12 cellular contexts compared by ENCODE assay signal in the genomic region with DNA sequence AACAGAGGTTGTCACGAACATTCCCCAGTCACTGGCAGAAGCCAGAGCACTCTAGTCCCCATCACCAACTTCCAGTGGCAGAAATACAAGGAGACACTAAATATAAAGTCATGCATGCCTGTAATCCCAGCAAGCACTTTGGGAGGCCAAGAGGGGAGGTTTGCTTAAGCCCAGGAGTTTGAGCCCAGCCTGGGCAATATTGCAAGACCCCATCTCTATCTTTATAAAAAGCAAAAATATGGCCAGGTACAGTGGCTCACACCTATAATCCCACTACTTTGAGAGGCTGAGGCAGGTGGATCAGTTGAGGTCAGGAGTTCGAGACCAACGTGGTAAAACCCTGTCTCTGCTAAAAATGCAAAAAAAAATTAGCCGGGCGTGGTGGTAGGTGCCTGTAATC. TPM values are rescaled to one million over a fixed set of nuclear protein-coding genes. Genes with fewer than 3 reads are reported as not detected.
"Had no signal": no experiment of that assay in that cellular context is flagged by ENCODE, and none has a peak within 500 bp of the region (broad histone marks: within the 10 kb centered on the region; RNA-seq: fewer than 3 reads in every experiment).

No MANE protein-coding gene starts in this region.

- DNase-seq: GM23248, GOT3, H7, H9, HCEC 1CT, HFFc6 had no signal

- ATAC-seq: GM23338, HCT116 had no signal

- H3K9me3 ChIP-seq: HAP-1 had no signal

- H3K4me3 ChIP-seq: GM23248, GM23338, HAP-1 had no signal

- H3K4me1 ChIP-seq: HAP-1 had no signal

- H3K4me2 ChIP-seq: GM23338 had no signal

- FAIRE-seq: H1, H54 had no signal

- H3K9ac ChIP-seq: GM23248 had no signal

- H3K27ac ChIP-seq: GM23248 had no signal

- H2AFZ ChIP-seq: GM23248, GM23338 had no signal

RNA-seq across cellular contexts. Expression of a gene that starts 40.7 kb away (rescaled TPM):
- total RNA-seq: GM23248, GM23338, H1, H4, H7, H9, HFFc6 had no signal
- polyA plus RNA-seq: GM23248, GM23338, H1 had no signal
